8 cellular contexts compared by ENCODE assay signal in the genomic region with DNA sequence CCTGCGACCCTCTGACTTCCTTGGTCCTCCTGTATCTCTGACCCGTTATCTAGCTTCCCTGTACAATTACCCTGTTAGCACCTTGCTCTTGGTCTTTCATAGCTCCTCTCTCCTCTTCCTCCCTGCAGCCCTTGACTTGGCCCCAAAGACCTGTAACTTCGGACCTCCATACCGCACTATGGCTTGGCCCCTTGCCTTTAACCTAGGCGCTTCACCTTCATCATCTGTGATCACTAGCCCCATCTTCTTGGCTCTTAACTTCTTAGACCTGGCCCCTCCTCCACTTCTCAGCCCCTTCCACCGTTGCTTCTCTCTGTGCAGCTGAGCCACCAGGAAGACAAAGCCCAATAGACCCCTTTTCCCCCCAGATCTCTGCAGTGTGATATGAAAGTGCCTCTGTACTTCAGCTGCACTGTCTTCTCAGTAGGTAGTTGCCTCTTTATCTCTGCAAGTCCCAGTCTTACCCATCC. TPM values are rescaled to one million over a fixed set of nuclear protein-coding genes. Genes with fewer than 3 reads are reported as not detected.
DNase-seq lines count a peak whose midpoint lies in the region; ATAC-seq and TF ChIP-seq lines count a peak whose summit lies in the region.

No MANE protein-coding gene starts in this region.

- DNase-seq in GM23338 (ENCODE audit: low spot score) (peak; percentile 5), glutamatergic neuron (no peak), spleen (no peak), NCI-H2081 treated with DMSO at 0.1 percent for 48 hours (lab: John Stamatoyannopoulos, UW) (no peak), COR-L47 (lab: John Stamatoyannopoulos, UW) (no peak)
- DNase-seq in T-helper 2 cell treated with Interferon-gamma antibody and Interleukin-4, amounts not matched to agents 5 μg/mL and 100 μg/mL, for 36 hours (ENCODE audit: low spot score): no peak

- H3K9me2 ChIP-seq in GM23338 (ENCODE audit: insufficient read depth): no peaks in the 10 kb centered on the region

- H3F3A ChIP-seq in GM23338 (replicated peaks; ENCODE audit: low read depth): no peaks in the 10 kb centered on the region

- H3K4me3 Mint-ChIP-seq in GM23338 (peak overlapping the region; percentile 95), glutamatergic neuron (ENCODE audit: unreplicated experiment) (peak overlapping the region; percentile 100)
- peak overlapping the region; percentile 99 for H3K4me3 Mint-ChIP-seq in T-helper 2 cell treated with Interferon-gamma antibody and Interleukin-4, amounts not matched to agents 5 μg/mL and 100 μg/mL, for 36 hours

- H3K4me1 Mint-ChIP-seq in GM23338 (peaks cover 20% of the 10 kb centered on the region), glutamatergic neuron (ENCODE audit: low read depth, unreplicated experiment) (peaks cover 5% of the 10 kb centered on the region)
- H3K4me1 Mint-ChIP-seq in T-helper 2 cell treated with Interferon-gamma antibody and Interleukin-4, amounts not matched to agents 5 μg/mL and 100 μg/mL, for 36 hours (ENCODE audit: low read depth): peaks cover 29% of the 10 kb centered on the region

- WGBS in spleen, 5 donors: 5 to 9% (median 8%) methylated on average over 6 of the region's 6 CpGs

- peak overlapping the region; percentile 63 for H3K4me3 ChIP-seq in GM23338
- peak overlapping the region; percentile 62 to 96 (median 82) for H3K4me3 ChIP-seq in spleen

- H3K36me3 Mint-ChIP-seq in GM23338 (ENCODE audit: low read depth) (peaks cover 46% of the 10 kb centered on the region), glutamatergic neuron (ENCODE audit: unreplicated experiment) (peaks cover 12% of the 10 kb centered on the region)
- peaks cover 25% of the 10 kb centered on the region for H3K36me3 Mint-ChIP-seq in T-helper 2 cell treated with Interferon-gamma antibody and Interleukin-4, amounts not matched to agents 5 μg/mL and 100 μg/mL, for 36 hours (ENCODE audit: low read depth)

- TF ChIP-seq POLR2A in spleen (IDR thresholded peaks at IDR 0.05): no peak

- peaks cover 4% of the 10 kb centered on the region for H3K27me3 Mint-ChIP-seq in GM23338 (ENCODE audit: insufficient read depth, low read depth, poor library complexity)
- no peaks in the 10 kb centered on the region for H3K27me3 Mint-ChIP-seq in T-helper 2 cell treated with Interferon-gamma antibody and Interleukin-4, amounts not matched to agents 5 μg/mL and 100 μg/mL, for 36 hours (ENCODE audit: low read depth)
- peaks cover 2% of the 10 kb centered on the region for H3K27me3 Mint-ChIP-seq in glutamatergic neuron (ENCODE audit: unreplicated experiment)

- ATAC-seq in GM23338 (no peak; the same call in 1 of the 3 replicates), HG02610 (IDR thresholded peaks at IDR 0.05; ENCODE audit: unreplicated experiment) (no peak), HG02678 (IDR thresholded peaks at IDR 0.05; ENCODE audit: unreplicated experiment) (no peak)

- 0 out of 2 replicates have a peak, but pooled peaks cover 4% of the 10 kb centered on the region for H4K20me1 ChIP-seq in GM23338 (replicated peaks; ENCODE audit: insufficient read depth)

- H3K27ac ChIP-seq in GM23338 (ENCODE audit: low read depth): no peak overlapping the region
- H3K27ac ChIP-seq in spleen: peak overlapping the region in 6 of 8 donors; percentile 64 to 91 (median 85)

- peak overlapping the region; percentile 1 for H2AFZ ChIP-seq in GM23338

- H3K9me3 Mint-ChIP-seq in GM23338 (no peaks in the 10 kb centered on the region; the same call in 2 of the 3 replicates), glutamatergic neuron (ENCODE audit: unreplicated experiment) (peaks cover 3% of the 10 kb centered on the region)
- H3K9me3 Mint-ChIP-seq in T-helper 2 cell treated with Interferon-gamma antibody and Interleukin-4, amounts not matched to agents 5 μg/mL and 100 μg/mL, for 36 hours: no peaks in the 10 kb centered on the region

- intact Hi-C loops in spleen (cut with DNase I; ENCODE audit: low total_unique reads): no loop called here

- no peak for TF ChIP-seq CTCF in GM23338 (conservative IDR thresholded peaks at IDR 0.05; ENCODE audit: low read depth in 2 of 2)
- TF ChIP-seq CTCF in glutamatergic neuron (IDR thresholded peaks at IDR 0.05; ENCODE audit: partially characterized antibody, unreplicated experiment): no peak
- no peak for TF ChIP-seq CTCF in spleen (IDR thresholded peaks at IDR 0.05 in 8 of 11, conservative IDR thresholded peaks at IDR 0.05 in 3 of 11)

- peaks cover 25% of the 10 kb centered on the region for H3K79me2 ChIP-seq in GM23338 (replicated peaks; ENCODE audit: insufficient read depth)

- peaks cover 0 to 12% (median 2%) of the 10 kb centered on the region in 8 donors for H3K9me3 ChIP-seq in spleen

- H3K4me1 ChIP-seq in GM23338 (ENCODE audit: insufficient read depth): peaks cover 27% of the 10 kb centered on the region
- H3K4me1 ChIP-seq in spleen: peaks cover 10 to 54% (median 23%) of the 10 kb centered on the region in 6 donors

- H3K27me3 ChIP-seq in GM23338 (ENCODE audit: insufficient read depth): no peaks in the 10 kb centered on the region
- no peaks in the 10 kb centered on the region for H3K27me3 ChIP-seq in spleen (replicated peaks in 1 of 7)

- H3K27ac Mint-ChIP-seq in GM23338 (peak overlapping the region; percentile 69), glutamatergic neuron (ENCODE audit: unreplicated experiment) (peak overlapping the region; percentile 87)
- peak overlapping the region; percentile 80 for H3K27ac Mint-ChIP-seq in T-helper 2 cell treated with Interferon-gamma antibody and Interleukin-4, amounts not matched to agents 5 μg/mL and 100 μg/mL, for 36 hours

- peaks cover 12% of the 10 kb centered on the region; the same call in 1 of the 2 replicates for H3K36me3 ChIP-seq in GM23338 (ENCODE audit: insufficient read depth)
- H3K36me3 ChIP-seq in spleen: peaks cover 0 to 44% (median 20%) of the 10 kb centered on the region in 6 donors

- H3K4me2 ChIP-seq in GM23338: peak overlapping the region; percentile 99

TF ChIP-seq in GM23338, 12 proteins besides CTCF, POLR2A, EP300 and RAD21 (continues in another document):
- TF ChIP-seq, protein P1, sequence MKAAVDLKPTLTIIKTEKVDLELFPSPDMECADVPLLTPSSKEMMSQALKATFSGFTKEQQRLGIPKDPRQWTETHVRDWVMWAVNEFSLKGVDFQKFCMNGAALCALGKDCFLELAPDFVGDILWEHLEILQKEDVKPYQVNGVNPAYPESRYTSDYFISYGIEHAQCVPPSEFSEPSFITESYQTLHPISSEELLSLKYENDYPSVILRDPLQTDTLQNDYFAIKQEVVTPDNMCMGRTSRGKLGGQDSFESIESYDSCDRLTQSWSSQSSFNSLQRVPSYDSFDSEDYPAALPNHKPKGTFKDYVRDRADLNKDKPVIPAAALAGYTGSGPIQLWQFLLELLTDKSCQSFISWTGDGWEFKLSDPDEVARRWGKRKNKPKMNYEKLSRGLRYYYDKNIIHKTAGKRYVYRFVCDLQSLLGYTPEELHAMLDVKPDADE (IDR thresholded peaks at IDR 0.05): no peak
- TF ChIP-seq ZNF331 (CRISPR knock-in tag; IDR thresholded peaks at IDR 0.05; ENCODE audit: low read depth) (no peak), JUNB (IDR thresholded peaks at IDR 0.05; ENCODE audit: unreplicated experiment) (no peak)

RNA-seq across cellular contexts. Expression of a gene that starts 0.7 kb away (rescaled TPM):
- total RNA-seq in GM23338 (2014; rRNA removed; shearing (Covaris generic)): 26.4 and 27.7 TPM in 2 replicates
- 21.3 and 22.0 TPM in 2 replicates for polyA plus RNA-seq in GM23338 (2016; fragmentation: Nextera tagmentation; extraction: Ambion mirVana)
- 9.5 TPM for total RNA-seq in glutamatergic neuron (ENCODE audit: unreplicated experiment)
- total RNA-seq in spleen: 10 to 100 TPM in 5 of 7 donors, 1 to 10 TPM in 2; 9.6 to 18.3 (median 10.5) TPM
- 10 to 100 TPM; 10.9 to 15.8 (median 13.8) TPM for polyA plus RNA-seq in spleen

RNA-seq across cellular contexts. Expression of a gene that starts 29.9 kb away (rescaled TPM):
- total RNA-seq in GM23338 (2014; rRNA removed; shearing (Covaris generic)): 22.1 and 32.9 TPM in 2 replicates
- polyA plus RNA-seq in GM23338 (2016; fragmentation: Nextera tagmentation; extraction: Ambion mirVana) (77.3 and 82.1 TPM in 2 replicates), spleen (10 to 100 TPM; 34.2 to 41.7 (median 39.9) TPM)
- total RNA-seq in glutamatergic neuron (ENCODE audit: unreplicated experiment) (100 TPM), spleen (10 to 100 TPM; 15.1 to 32.3 (median 20.1) TPM)

RNA-seq across cellular contexts. Expression of a gene that starts 30.2 kb away (rescaled TPM):
- total RNA-seq in GM23338 (2014; rRNA removed; shearing (Covaris generic)): 1.8 and 2.2 TPM in 2 replicates
- 1.2 and 1.9 TPM in 2 replicates for polyA plus RNA-seq in GM23338 (2016; fragmentation: Nextera tagmentation; extraction: Ambion mirVana)
- 4.9 TPM for total RNA-seq in glutamatergic neuron (ENCODE audit: unreplicated experiment)
- 10 to 100 TPM; 11.0 to 19.3 (median 15.4) TPM for total RNA-seq in spleen
- polyA plus RNA-seq in spleen: 1 to 10 TPM; 3.0 to 4.8 (median 4.4) TPM
